In the genomic region with DNA sequence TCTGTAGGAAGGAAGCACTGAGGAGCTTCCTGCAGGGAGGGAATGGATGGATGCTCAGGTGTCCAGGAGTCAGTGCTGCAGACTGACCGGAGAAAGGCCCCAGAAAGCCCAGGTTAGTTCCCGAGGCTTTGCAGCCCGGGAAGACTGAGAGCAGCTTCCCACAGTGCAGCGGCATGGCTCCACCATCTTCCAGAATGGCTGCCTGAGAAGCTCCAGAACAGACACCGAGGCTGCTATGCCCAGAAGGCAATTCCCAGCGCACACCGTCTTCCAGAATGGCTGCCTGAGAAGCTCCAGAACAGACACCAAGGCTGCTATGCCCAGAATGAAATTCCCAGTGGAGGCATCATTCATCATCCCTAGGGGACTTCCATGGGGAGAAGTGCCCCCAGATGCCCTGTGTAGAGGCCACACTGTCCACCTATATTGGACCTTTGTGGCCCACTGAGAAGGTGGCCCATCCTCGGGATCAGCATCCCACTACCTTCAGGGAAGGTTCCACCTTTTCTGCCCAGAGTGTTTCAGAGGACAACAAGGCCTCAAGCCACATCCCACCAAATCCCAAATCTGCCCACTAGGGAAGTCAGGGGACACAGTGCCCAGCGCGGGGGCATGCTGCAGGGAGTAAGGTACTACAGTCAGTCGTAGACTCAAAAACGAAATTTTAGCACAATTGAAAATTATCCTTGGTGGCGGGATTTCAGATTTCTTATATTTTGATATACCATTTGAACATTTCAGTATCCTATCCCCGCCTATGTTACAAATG, we compare ENCODE assay signal across 26 cellular contexts.
"Had no signal": no experiment of that assay in that cellular context is flagged by ENCODE, and none has a peak within 500 bp of the region (broad histone marks: within the 10 kb centered on the region; RNA-seq: fewer than 3 reads in every experiment).

No MANE protein-coding gene starts in this region.

- H3K4me1 ChIP-seq: ascending aorta had no signal

- H3K9me3 Mint-ChIP-seq: activated B cell treated with CpG ODN at 0.5 μM for 24 hours; activated CD4-positive, alpha-beta memory T cell treated with anti-CD3 and anti-CD28 coated beads for 36 hours; activated CD4-positive, alpha-beta T cell treated with anti-CD3 and anti-CD28 coated beads, Interleukin-2, amount 10 ng/mL, durations not matched to agents 24 days and 14 days; activated CD8-positive, alpha-beta T cell treated with anti-CD3 and anti-CD28 coated beads for 36 hours; activated naive CD4-positive, alpha-beta T cell treated with anti-CD3 and anti-CD28 coated beads, Interleukin-2, amount 10 ng/mL, durations not matched to agents 7 days and 5 days; activated naive CD4-positive, alpha-beta T cell treated with anti-CD3 and anti-CD28 coated beads, Interleukin-2, amount 50 U/mL, for 24 hours; activated T-cell treated with anti-CD3 and anti-CD28 coated beads, Interleukin-2, amount 50 U/mL, for 24 hours; activated T-helper 2 cell treated with anti-CD3 and anti-CD28 coated beads, Interferon-gamma antibody, Interleukin-2, Interleukin-4, amounts not matched to agents 10 μg/mL and 5 μg/mL and 100 μg/mL, durations not matched to agents 14 hours and 24 hours and 36 hours; T-cell had no signal

- H3K36me3 Mint-ChIP-seq: activated CD4-positive, alpha-beta memory T cell treated with anti-CD3 and anti-CD28 coated beads for 36 hours; activated naive CD4-positive, alpha-beta T cell treated with anti-CD3 and anti-CD28 coated beads, Interleukin-2, amount 10 ng/mL, durations not matched to agents 7 days and 5 days; activated naive CD4-positive, alpha-beta T cell treated with anti-CD3 and anti-CD28 coated beads, Interleukin-2, amount 50 U/mL, for 24 hours; activated naive CD8-positive, alpha-beta T cell; brain; T-cell had no signal

- H3K4me3 ChIP-seq: ascending aorta, cardiac muscle cell had no signal

- H3K27ac ChIP-seq: ascending aorta, cardiac muscle cell had no signal

- H3K4me1 Mint-ChIP-seq: activated B cell treated with CpG ODN at 0.5 μM for 24 hours; activated CD4-positive, alpha-beta T cell treated with anti-CD3 and anti-CD28 coated beads, Interleukin-2, amount 10 ng/mL, durations not matched to agents 24 days and 14 days; activated naive CD4-positive, alpha-beta T cell treated with anti-CD3 and anti-CD28 coated beads, Interleukin-2, amount 10 ng/mL, durations not matched to agents 7 days and 5 days; activated naive CD4-positive, alpha-beta T cell treated with anti-CD3 and anti-CD28 coated beads, Interleukin-2, amount 50 U/mL, for 24 hours; T-cell had no signal

- H3K36me3 ChIP-seq: ascending aorta, cardiac muscle cell had no signal

- H3K4me3 Mint-ChIP-seq: activated B cell treated with CpG ODN at 0.5 μM for 24 hours; activated CD4-positive, alpha-beta memory T cell treated with anti-CD3 and anti-CD28 coated beads for 36 hours; activated CD4-positive, alpha-beta T cell treated with anti-CD3 and anti-CD28 coated beads, Interleukin-2, amount 10 ng/mL, durations not matched to agents 24 days and 14 days; activated CD8-positive, alpha-beta T cell treated with anti-CD3 and anti-CD28 coated beads for 36 hours; activated naive CD4-positive, alpha-beta T cell treated with anti-CD3 and anti-CD28 coated beads, Interleukin-2, amount 10 ng/mL, durations not matched to agents 7 days and 5 days; activated naive CD4-positive, alpha-beta T cell treated with anti-CD3 and anti-CD28 coated beads, Interleukin-2, amount 50 U/mL, for 24 hours; activated naive CD8-positive, alpha-beta T cell; activated T-cell treated with anti-CD3 and anti-CD28 coated beads, Interleukin-2, amount 50 U/mL, for 24 hours; T-cell; T-helper 17 cell had no signal

- H3K9me3 ChIP-seq: ascending aorta had no signal

- H3K27me3 ChIP-seq: ascending aorta had no signal

- ATAC-seq: activated CD8-positive, alpha-beta T cell treated with anti-CD3 and anti-CD28 coated beads for 36 hours; T-cell; T-helper 17 cell had no signal

- DNase-seq: activated B cell treated with CpG ODN at 0.5 μM for 24 hours; activated CD4-positive, alpha-beta memory T cell treated with anti-CD3 and anti-CD28 coated beads for 36 hours; activated CD4-positive, alpha-beta T cell treated with anti-CD3 and anti-CD28 coated beads for 4 hours; activated CD4-positive, alpha-beta T cell treated with anti-CD3 and anti-CD28 coated beads, Interleukin-2, amount 10 ng/mL, durations not matched to agents 24 days and 14 days; activated CD4-positive, alpha-beta T cell treated with anti-CD3 and anti-CD28 coated beads, Interleukin-2, amount 50 U/mL, for 1 hour; activated CD4-positive, alpha-beta T cell treated with anti-CD3 and anti-CD28 coated beads, Interleukin-2, amount 50 U/mL, for 4 hours; activated CD4-positive, CD25-positive, alpha-beta regulatory T cell treated with anti-CD3 and anti-CD28 coated beads, Interleukin-2, amount 50 U/mL, for 72 hours; activated CD8-positive, alpha-beta memory T cell treated with anti-CD3 and anti-CD28 coated beads, Interleukin-2, amount 50 U/mL, for 4 hours; activated CD8-positive, alpha-beta T cell treated with anti-CD3 and anti-CD28 coated beads for 36 hours; activated gamma-delta T cell; activated naive CD4-positive, alpha-beta T cell treated with anti-CD3 and anti-CD28 coated beads, Interleukin-2, amount 10 ng/mL, durations not matched to agents 7 days and 5 days; activated naive CD4-positive, alpha-beta T cell treated with Interleukin-2 at 50 U/mL for 16 hours; activated T-cell treated with anti-CD3 and anti-CD28 coated beads, Interleukin-2, amount 50 U/mL, for 24 hours; activated T-cell treated with anti-CD3 and anti-CD28 coated beads, Interleukin-2, amount 50 U/mL, for 48 hours; amygdala; anterior cingulate cortex; central memory CD4-positive, alpha-beta T cell; T-cell; T-helper 17 cell; T1000 had no signal

- H3K27ac Mint-ChIP-seq: activated B cell treated with CpG ODN at 0.5 μM for 24 hours; activated CD4-positive, alpha-beta memory T cell treated with anti-CD3 and anti-CD28 coated beads for 36 hours; activated CD4-positive, alpha-beta T cell treated with anti-CD3 and anti-CD28 coated beads, Interleukin-2, amount 10 ng/mL, durations not matched to agents 24 days and 14 days; activated CD8-positive, alpha-beta T cell treated with anti-CD3 and anti-CD28 coated beads for 36 hours; activated naive CD4-positive, alpha-beta T cell treated with anti-CD3 and anti-CD28 coated beads, Interleukin-2, amount 10 ng/mL, durations not matched to agents 7 days and 5 days; activated naive CD4-positive, alpha-beta T cell treated with anti-CD3 and anti-CD28 coated beads, Interleukin-2, amount 50 U/mL, for 24 hours; activated naive CD8-positive, alpha-beta T cell; activated T-cell treated with anti-CD3 and anti-CD28 coated beads, Interleukin-2, amount 50 U/mL, for 24 hours; activated T-helper 2 cell treated with anti-CD3 and anti-CD28 coated beads, Interferon-gamma antibody, Interleukin-2, Interleukin-4, amounts not matched to agents 10 μg/mL and 5 μg/mL and 100 μg/mL, durations not matched to agents 14 hours and 24 hours and 36 hours; T-cell; T-helper 17 cell had no signal

- H3K27me3 Mint-ChIP-seq: activated CD4-positive, alpha-beta memory T cell treated with anti-CD3 and anti-CD28 coated beads for 36 hours; activated CD8-positive, alpha-beta T cell treated with anti-CD3 and anti-CD28 coated beads for 36 hours; activated T-cell treated with anti-CD3 and anti-CD28 coated beads, Interleukin-2, amount 50 U/mL, for 24 hours had no signal
